Comparison of ENCODE assay signal across 8 cellular contexts in genomic region chr11:74592441-74593362, GRCh38. TPM values are rescaled to one million over a fixed set of nuclear protein-coding genes. Genes with fewer than 3 reads are reported as not detected.
DNase-seq lines count a peak whose midpoint lies in the region; ATAC-seq and TF ChIP-seq lines count a peak whose summit lies in the region.

Gene POLD3 (plus strand): TSS chr11:74592582. CDS start chr11:74592659, 77 bp downstream.

- H3K4me3 ChIP-seq in GM08714 (ENCODE audit: low read length) (peak within 1 kb of the TSS; percentile 92), suprapubic skin (peak within 1 kb of the TSS; percentile 99)

- no peaks in the 10 kb centered on the region for H3K9me3 Mint-ChIP-seq in activated naive CD4-positive, alpha-beta T cell treated with anti-CD3 and anti-CD28 coated beads, Interleukin-2, amount 50 U/mL, for 24 hours

- ATAC-seq in HG02623 (IDR thresholded peaks at IDR 0.05; ENCODE audit: unreplicated experiment) = peak; percentile 91

- no peaks in the 10 kb centered on the region for H3K9me3 ChIP-seq in suprapubic skin

- H3K27me3 Mint-ChIP-seq in activated naive CD4-positive, alpha-beta T cell treated with anti-CD3 and anti-CD28 coated beads, Interleukin-2, amount 50 U/mL, for 24 hours = no peaks in the 10 kb centered on the region

- H3K4me1 ChIP-seq in suprapubic skin = peaks cover 19% of the 10 kb centered on the region

- peaks cover 9% of the 10 kb centered on the region for H3K36me3 Mint-ChIP-seq in activated naive CD4-positive, alpha-beta T cell treated with anti-CD3 and anti-CD28 coated beads, Interleukin-2, amount 50 U/mL, for 24 hours

- peak in 1 of 2 donors; percentile 22 for TF ChIP-seq POLR2A in suprapubic skin (IDR thresholded peaks at IDR 0.05)

- peaks cover 14% of the 10 kb centered on the region for H3K36me3 ChIP-seq in suprapubic skin

- DNase-seq in NCI-H1092 treated with DMSO at 0.1 percent for 48 hours (lab: John Stamatoyannopoulos, UW) (peak; percentile 96), SKM-1 (lab: John Stamatoyannopoulos, UW; ENCODE audit: unreplicated experiment) (peak; percentile 81), globus pallidus (ENCODE audit: low spot score) (peak; percentile 82), occipital lobe (lab: John Stamatoyannopoulos, UW) (peak; percentile 96), suprapubic skin (ENCODE audit: low spot score in 2 of 2) (peak; percentile 95)

- TF ChIP-seq CTCF in suprapubic skin (IDR thresholded peaks at IDR 0.05) = no peak

- H3K4me3 Mint-ChIP-seq in activated naive CD4-positive, alpha-beta T cell treated with anti-CD3 and anti-CD28 coated beads, Interleukin-2, amount 50 U/mL, for 24 hours = peak within 1 kb of the TSS; percentile 96

- no peaks in the 10 kb centered on the region for H3K27me3 ChIP-seq in suprapubic skin

- peak within 1 kb of the TSS; percentile 94 for H3K27ac Mint-ChIP-seq in activated naive CD4-positive, alpha-beta T cell treated with anti-CD3 and anti-CD28 coated beads, Interleukin-2, amount 50 U/mL, for 24 hours

- under 1% methylated on average over 40 of the region's 63 CpGs for WGBS in suprapubic skin

- peak within 1 kb of the TSS; percentile 89 for H3K27ac ChIP-seq in suprapubic skin

- no peak for TF ChIP-seq EP300 in suprapubic skin (IDR thresholded peaks at IDR 0.05)

- peaks cover 31% of the 10 kb centered on the region for H3K4me1 Mint-ChIP-seq in activated naive CD4-positive, alpha-beta T cell treated with anti-CD3 and anti-CD28 coated beads, Interleukin-2, amount 50 U/mL, for 24 hours

RNA-seq across cellular contexts. Expression of gene POLD3, which starts in this region (rescaled TPM):
- total RNA-seq in occipital lobe (14.5 TPM), suprapubic skin (10 to 100 TPM; 10.9 to 26.6 (median 14.7) TPM)

Comparison
In these comparisons a context has a peak if more than half of its experiments do, and no peak if none do; other contexts are left out.
1. Peak in every context shown above with its lines: DNase-seq, ATAC-seq, H3K4me3 ChIP-seq and H3K27ac ChIP-seq.